ENCODE assay signal across 6 cellular contexts in genomic region chr7:122605929-122606328, GRCh38.
"Had no signal": no experiment of that assay in that cellular context is flagged by ENCODE, and none has a peak within 500 bp of the region (broad histone marks: within the 10 kb centered on the region; RNA-seq: fewer than 3 reads in every experiment).

No MANE protein-coding gene starts in this region.

- H3K9ac ChIP-seq: KMS-11 had no signal

- FAIRE-seq: HTR-8/SVneo had no signal

- H3K4me2 ChIP-seq: KMS-11 had no signal

- DNase-seq: IMR-90, KBM-7, KG1 had no signal

- H3K27ac ChIP-seq: HL-60, KMS-11 had no signal
